Comparison of ENCODE assay signal across 1 cellular context in the genomic region with DNA sequence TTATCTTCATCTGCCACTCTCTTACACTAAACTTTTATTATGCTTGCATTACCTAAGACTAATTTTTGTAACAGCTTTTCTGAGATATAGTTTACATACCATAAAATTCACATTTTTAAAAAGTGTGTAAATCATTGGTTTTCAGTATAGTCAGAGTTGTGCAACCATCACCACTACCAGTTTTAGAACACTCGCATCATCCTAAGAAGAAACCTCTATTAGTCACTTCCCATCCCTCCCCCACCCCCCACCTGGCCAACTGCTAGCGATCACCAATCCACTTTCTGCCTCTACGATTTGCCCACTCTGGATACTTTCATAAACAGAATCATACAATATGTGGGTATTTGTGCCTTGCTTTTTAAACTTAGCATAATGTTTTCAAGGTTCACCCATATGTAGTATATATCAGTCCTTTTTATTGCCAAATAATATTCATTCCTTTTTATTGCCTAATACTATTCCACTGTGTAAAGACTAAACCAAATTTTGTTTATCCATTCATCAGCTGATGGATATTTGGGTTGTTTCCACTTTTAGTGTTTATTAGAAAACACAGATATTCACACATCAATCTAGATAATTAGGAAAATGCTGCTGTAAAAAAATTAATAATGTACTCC.
TF ChIP-seq lines count a peak whose summit lies in the region.

No MANE protein-coding gene starts in this region.

TF ChIP-seq in HCT116, 20 proteins besides CTCF, POLR2A, EP300 and RAD21:
- TF ChIP-seq, protein P1, sequence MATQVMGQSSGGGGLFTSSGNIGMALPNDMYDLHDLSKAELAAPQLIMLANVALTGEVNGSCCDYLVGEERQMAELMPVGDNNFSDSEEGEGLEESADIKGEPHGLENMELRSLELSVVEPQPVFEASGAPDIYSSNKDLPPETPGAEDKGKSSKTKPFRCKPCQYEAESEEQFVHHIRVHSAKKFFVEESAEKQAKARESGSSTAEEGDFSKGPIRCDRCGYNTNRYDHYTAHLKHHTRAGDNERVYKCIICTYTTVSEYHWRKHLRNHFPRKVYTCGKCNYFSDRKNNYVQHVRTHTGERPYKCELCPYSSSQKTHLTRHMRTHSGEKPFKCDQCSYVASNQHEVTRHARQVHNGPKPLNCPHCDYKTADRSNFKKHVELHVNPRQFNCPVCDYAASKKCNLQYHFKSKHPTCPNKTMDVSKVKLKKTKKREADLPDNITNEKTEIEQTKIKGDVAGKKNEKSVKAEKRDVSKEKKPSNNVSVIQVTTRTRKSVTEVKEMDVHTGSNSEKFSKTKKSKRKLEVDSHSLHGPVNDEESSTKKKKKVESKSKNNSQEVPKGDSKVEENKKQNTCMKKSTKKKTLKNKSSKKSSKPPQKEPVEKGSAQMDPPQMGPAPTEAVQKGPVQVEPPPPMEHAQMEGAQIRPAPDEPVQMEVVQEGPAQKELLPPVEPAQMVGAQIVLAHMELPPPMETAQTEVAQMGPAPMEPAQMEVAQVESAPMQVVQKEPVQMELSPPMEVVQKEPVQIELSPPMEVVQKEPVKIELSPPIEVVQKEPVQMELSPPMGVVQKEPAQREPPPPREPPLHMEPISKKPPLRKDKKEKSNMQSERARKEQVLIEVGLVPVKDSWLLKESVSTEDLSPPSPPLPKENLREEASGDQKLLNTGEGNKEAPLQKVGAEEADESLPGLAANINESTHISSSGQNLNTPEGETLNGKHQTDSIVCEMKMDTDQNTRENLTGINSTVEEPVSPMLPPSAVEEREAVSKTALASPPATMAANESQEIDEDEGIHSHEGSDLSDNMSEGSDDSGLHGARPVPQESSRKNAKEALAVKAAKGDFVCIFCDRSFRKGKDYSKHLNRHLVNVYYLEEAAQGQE (IDR thresholded peaks at IDR 0.05; ENCODE audit: low read depth) = no peak
- TF ChIP-seq CEBPB (IDR thresholded peaks at IDR 0.05; ENCODE audit: low read depth) = peak; percentile 40; the same call in 1 of the 2 replicates
